ENCODE assay signal across 8 cellular contexts in genomic region chr14:23988229-23988609, GRCh38. TPM values are rescaled to one million over a fixed set of nuclear protein-coding genes. Genes with fewer than 3 reads are reported as not detected.
DNase-seq lines count a peak whose midpoint lies in the region; ATAC-seq and TF ChIP-seq lines count a peak whose summit lies in the region.
"Not testable (repeated sequence)": the region's sequence is repeated elsewhere in the genome, so short reads cannot be mapped to it uniquely, and the experiment has no call there.

No MANE protein-coding gene starts in this region.

- not testable (repeated sequence) for H3K27ac ChIP-seq in GM23248
- H3K27ac ChIP-seq in body of pancreas = peak overlapping the region; percentile 35 to 77 (median 59)
- peak overlapping the region; percentile 40 for H3K27ac ChIP-seq in hepatocyte
- peak overlapping the region; percentile 79 to 89 (median 80) for H3K27ac ChIP-seq in transverse colon

- TF ChIP-seq CTCF in body of pancreas (IDR thresholded peaks at IDR 0.05); hepatocyte (IDR thresholded peaks at IDR 0.05; ENCODE audit: poor library complexity); omental fat pad (IDR thresholded peaks at IDR 0.05); transverse colon (IDR thresholded peaks at IDR 0.05): not testable (repeated sequence)

- TF ChIP-seq EP300 in transverse colon (IDR thresholded peaks at IDR 0.05; ENCODE audit: low read depth) = not testable (repeated sequence)

- not testable (repeated sequence) for H3K36me3 Mint-ChIP-seq in T-helper 1 cell treated with Interleukin-12 subunit alpha and Interleukin-12 subunit beta and Interleukin-4 antibody, amounts not matched to agents 30 μg/mL and 1 μg/mL, for 36 hours (ENCODE audit: low read depth)

- not testable (repeated sequence) for H3K9me2 ChIP-seq in GM23248 (ENCODE audit: insufficient read depth); hepatocyte (replicated peaks; ENCODE audit: insufficient read depth)

- not testable (repeated sequence) for H4K20me1 ChIP-seq in GM23248 (ENCODE audit: insufficient read depth); hepatocyte (ENCODE audit: insufficient read depth, poor library complexity, severe bottlenecking)

- not testable (repeated sequence) for H3K4me3 ChIP-seq in GM23248, body of pancreas, hepatocyte
- peak overlapping the region in 2 of 4 donors; percentile 32 to 41 for H3K4me3 ChIP-seq in transverse colon

- not testable (repeated sequence) for H3K27me3 Mint-ChIP-seq in T-helper 1 cell treated with Interleukin-12 subunit alpha and Interleukin-12 subunit beta and Interleukin-4 antibody, amounts not matched to agents 30 μg/mL and 1 μg/mL, for 36 hours (ENCODE audit: low read depth)

- intact Hi-C loops in body of pancreas (cut with DNase I); transverse colon (cut with DNase I; ENCODE audit: low total_unique reads): not testable (repeated sequence)

- not testable (repeated sequence) for DNase-seq in GM23248; hepatocyte (ENCODE audit: low spot score); omental fat pad (ENCODE audit: low spot score); transverse colon
- peak in 2 of 4 donors; percentile 23 to 31 for DNase-seq in body of pancreas

- peaks cover 35% of the 10 kb centered on the region for H3F3A ChIP-seq in GM23248 (ENCODE audit: insufficient read depth)

- H3K36me3 ChIP-seq in GM23248 (ENCODE audit: low read depth); body of pancreas (replicated peaks in 1 of 2; ENCODE audit: insufficient read depth in 1 of 2, low read depth in 2 of 2); hepatocyte (replicated peaks; ENCODE audit: insufficient read depth, low read depth); transverse colon: not testable (repeated sequence)

- H3K9ac ChIP-seq in GM23248 = not testable (repeated sequence)

- WGBS in GM23248 (ENCODE audit: low coverage in 1 of 2, low lambda C conversion rate in 2 of 2, missing lambda C conversion rate in 2 of 2), 2 experiments = 82 to 83% methylated on average over 5 to 6 of the region's 6 CpGs
- WGBS in body of pancreas, 2 donors = no CpG with 5 or more reads among the region's 6 CpGs
- 79% methylated on average over 6 of the region's 6 CpGs for WGBS in hepatocyte (ENCODE audit: low lambda C conversion rate, missing lambda C conversion rate)
- 62% methylated on average over 6 of the region's 6 CpGs; no CpG with 5 or more reads in 1 of the 2 donors for WGBS in transverse colon (ENCODE audit: low coverage in 1 of 2), 2 donors

- in situ Hi-C loops in GM23248 (cut with MboI) = not testable (repeated sequence)
- in situ Hi-C loops in transverse colon (cut with MboI; ENCODE audit: low pct_ligation_motif_present in 1 of 4, low pct_unique_long_range_greater_than_20kb in 1 of 4, low sequenced_read_pairs in 3 of 4) = loop anchor here in 1 of 4 donors (5.0 kb wide), 1 partner anchor 49 kb away; no protein-coding TSS in a partner anchor

- H3K4me1 Mint-ChIP-seq in T-helper 1 cell treated with Interleukin-12 subunit alpha and Interleukin-12 subunit beta and Interleukin-4 antibody, amounts not matched to agents 30 μg/mL and 1 μg/mL, for 36 hours (ENCODE audit: low read depth) = peaks cover 24% of the 10 kb centered on the region

- not testable (repeated sequence) for TF ChIP-seq POLR2A in body of pancreas (IDR thresholded peaks at IDR 0.05); transverse colon (IDR thresholded peaks at IDR 0.05)

- not testable (repeated sequence) for H3K79me2 ChIP-seq in GM23248 (ENCODE audit: insufficient read depth); hepatocyte

- H3K9me3 ChIP-seq in GM23248 (ENCODE audit: low read depth); body of pancreas; hepatocyte (ENCODE audit: low read depth); transverse colon: not testable (repeated sequence)

- peak; percentile 5 for ATAC-seq in GM18498 (IDR thresholded peaks at IDR 0.05; ENCODE audit: unreplicated experiment)
- ATAC-seq in HG03378 (IDR thresholded peaks at IDR 0.05; ENCODE audit: unreplicated experiment) = peak; percentile 20
- peak; percentile 45 for ATAC-seq in body of pancreas
- ATAC-seq in omental fat pad (ENCODE audit: low FRiP score) = peak; percentile 8

- not testable (repeated sequence) for H3K9me3 Mint-ChIP-seq in T-helper 1 cell treated with Interleukin-12 subunit alpha and Interleukin-12 subunit beta and Interleukin-4 antibody, amounts not matched to agents 30 μg/mL and 1 μg/mL, for 36 hours

- H3K4me1 ChIP-seq in GM23248 (ENCODE audit: insufficient read depth) (peaks cover 30% of the 10 kb centered on the region), hepatocyte (ENCODE audit: insufficient read depth) (peaks cover 20% of the 10 kb centered on the region), transverse colon (peaks cover 4 to 30% (median 23%) of the 10 kb centered on the region in 4 donors)
- not testable (repeated sequence) for H3K4me1 ChIP-seq in body of pancreas

- peak overlapping the region; percentile 60 for H3K4me3 Mint-ChIP-seq in T-helper 1 cell treated with Interleukin-12 subunit alpha and Interleukin-12 subunit beta and Interleukin-4 antibody, amounts not matched to agents 30 μg/mL and 1 μg/mL, for 36 hours

- H3K4me2 ChIP-seq in GM23248 (ENCODE audit: unreplicated experiment) = not testable (repeated sequence)
- H3K4me2 ChIP-seq in hepatocyte = peak overlapping the region; percentile 73

- not testable (repeated sequence) for H3K27me3 ChIP-seq in GM23248 (replicated peaks; ENCODE audit: insufficient read depth); body of pancreas; hepatocyte; transverse colon

- H2AFZ ChIP-seq in GM23248 (0 out of 2 replicates have a peak overlapping the region, but pooled peaks have one; percentile 51), hepatocyte (peak overlapping the region; percentile 51)

- peak overlapping the region; percentile 57 for H3K27ac Mint-ChIP-seq in T-helper 1 cell treated with Interleukin-12 subunit alpha and Interleukin-12 subunit beta and Interleukin-4 antibody, amounts not matched to agents 30 μg/mL and 1 μg/mL, for 36 hours

RNA-seq across cellular contexts. Expression of gene DHRS4L2, which starts 0.5 kb away (rescaled TPM):
- total RNA-seq in GM23248 (2014; rRNA removed; shearing (Covaris generic)) = 5.1 and 10.1 TPM in 2 replicates
- polyA plus RNA-seq in GM23248 (2016; fragmentation: Nextera tagmentation; extraction: Ambion mirVana) (16.8 and 19.2 TPM in 2 replicates), hepatocyte (22.6 and 28.4 TPM in 2 replicates)
- total RNA-seq in body of pancreas (10 to 100 TPM; 10.6 to 16.5 TPM), hepatocyte (14.6 and 15.2 TPM in 2 replicates), omental fat pad (10 to 100 TPM; 10.6 to 17.7 (median 15.2) TPM), transverse colon (10 to 100 TPM; 18.1 to 38.9 (median 27.6) TPM)

RNA-seq across cellular contexts. Expression of gene DHRS4, which starts 34.6 kb away (rescaled TPM):
- 23.0 and 25.4 TPM in 2 replicates for total RNA-seq in GM23248 (2014; rRNA removed; shearing (Covaris generic))
- polyA plus RNA-seq in GM23248 (2016; fragmentation: Nextera tagmentation; extraction: Ambion mirVana) (35.4 and 35.9 TPM in 2 replicates), hepatocyte (41.3 and 47.4 TPM in 2 replicates)
- total RNA-seq in body of pancreas (10 to 100 TPM; 18.4 to 45.5 TPM), hepatocyte (26.5 and 38.3 TPM in 2 replicates), omental fat pad (10 to 100 TPM; 29.8 to 57.0 (median 48.0) TPM), transverse colon (10 to 100 TPM; 29.9 to 54.9 (median 42.6) TPM)
